In genomic region chr2:234597576-234597861, GRCh38 we compare ENCODE assay signal across 1 cellular context.
TF ChIP-seq lines count a peak whose summit lies in the region.

No MANE protein-coding gene starts in this region.

TF ChIP-seq in WTC11, 78 proteins besides CTCF, POLR2A, EP300 and RAD21 (continued from another document):
- TF ChIP-seq, protein P1, sequence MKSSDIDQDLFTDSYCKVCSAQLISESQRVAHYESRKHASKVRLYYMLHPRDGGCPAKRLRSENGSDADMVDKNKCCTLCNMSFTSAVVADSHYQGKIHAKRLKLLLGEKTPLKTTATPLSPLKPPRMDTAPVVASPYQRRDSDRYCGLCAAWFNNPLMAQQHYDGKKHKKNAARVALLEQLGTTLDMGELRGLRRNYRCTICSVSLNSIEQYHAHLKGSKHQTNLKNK (CRISPR knock-in tag; IDR thresholded peaks at IDR 0.05), result no peak
- no peak for TF ChIP-seq FOXK1 (CRISPR knock-in tag; IDR thresholded peaks at IDR 0.05)
- no peak for TF ChIP-seq HMGXB4 (CRISPR knock-in tag; IDR thresholded peaks at IDR 0.05)
- TF ChIP-seq CREB1 (CRISPR knock-in tag; IDR thresholded peaks at IDR 0.05), result no peak
- no peak for TF ChIP-seq ATF1 (CRISPR knock-in tag; IDR thresholded peaks at IDR 0.05)
